ENCODE assay signal across 8 cellular contexts in the genomic region with DNA sequence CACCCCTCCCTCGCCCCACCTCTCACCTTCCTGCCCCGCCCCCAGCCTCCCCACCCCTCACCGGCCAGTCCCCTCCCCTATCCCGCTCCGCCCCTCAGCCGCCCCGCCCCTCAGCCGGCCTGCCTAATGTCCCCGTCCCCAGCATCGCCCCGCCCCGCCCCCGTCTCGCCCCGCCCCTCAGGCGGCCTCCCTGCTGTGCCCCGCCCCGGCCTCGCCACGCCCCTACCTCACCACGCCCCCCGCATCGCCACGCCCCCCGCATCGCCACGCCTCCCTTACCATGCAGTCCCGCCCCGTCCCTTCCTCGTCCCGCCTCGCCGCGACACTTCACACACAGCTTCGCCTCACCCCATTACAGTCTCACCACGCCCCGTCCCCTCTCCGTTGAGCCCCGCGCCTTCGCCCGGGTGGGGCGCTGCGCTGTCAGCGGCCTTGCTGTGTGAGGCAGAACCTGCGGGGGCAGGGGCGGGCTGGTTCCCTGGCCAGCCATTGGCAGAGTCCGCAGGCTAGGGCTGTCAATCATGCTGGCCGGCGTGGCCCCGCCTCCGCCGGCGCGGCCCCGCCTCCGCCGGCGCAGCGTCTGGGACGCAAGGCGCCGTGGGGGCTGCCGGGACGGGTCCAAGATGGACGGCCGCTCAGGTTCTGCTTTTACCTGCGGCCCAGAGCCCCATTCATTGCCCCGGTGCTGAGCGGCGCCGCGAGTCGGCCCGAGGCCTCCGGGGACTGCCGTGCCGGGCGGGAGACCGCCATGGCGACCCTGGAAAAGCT. TPM values are rescaled to one million over a fixed set of nuclear protein-coding genes. Genes with fewer than 3 reads are reported as not detected.
DNase-seq lines count a peak whose midpoint lies in the region; ATAC-seq and TF ChIP-seq lines count a peak whose summit lies in the region.

Gene HTT (plus strand): TSS at position 604 of the 768 bp plus-strand sequence. CDS start 145 bp downstream, at position 749.
Gene HTT-AS (minus strand): TSS at position 461 of the 768 bp plus-strand sequence.

- peak in 3 of 4 donors; percentile 59 to 86 (median 86) for TF ChIP-seq POLR2A in upper lobe of left lung (IDR thresholded peaks at IDR 0.05)

- H3K27me3 ChIP-seq in upper lobe of left lung = no peaks in the 10 kb centered on the region

- peaks cover 20 to 49% (median 23%) of the 10 kb centered on the region in 4 donors for H3K4me1 ChIP-seq in upper lobe of left lung

- H3K4me3 ChIP-seq in upper lobe of left lung = peak within 1 kb of the TSS; percentile 69 to 99 (median 94)

- in situ Hi-C loops in GM13976 (cut with MboI; ENCODE audit: low sequenced_read_pairs, unreplicated experiment) = no loop called here

- no peaks in the 10 kb centered on the region for H3K36me3 ChIP-seq in upper lobe of left lung

- ATAC-seq in HG02852 (IDR thresholded peaks at IDR 0.05; ENCODE audit: unreplicated experiment) (peak; percentile 73), left cardiac atrium (peak; percentile 93), upper lobe of left lung (ENCODE audit: low FRiP score in 2 of 2) (peak; percentile 95 to 97)

- TF ChIP-seq CTCF in GM13976 (IDR thresholded peaks at IDR 0.05; ENCODE audit: borderline replicate concordance, control extremely low read depth, extremely low read depth, insufficient read depth, missing control alignments) = no peak
- peak in 4 of 6 experiments; percentile 29 to 59 (median 54) for TF ChIP-seq CTCF in upper lobe of left lung (IDR thresholded peaks at IDR 0.05)

- DNase-seq in GM13976 (ENCODE audit: low spot score) (peak; percentile 98), NCI-H146 (lab: John Stamatoyannopoulos, UW) (peak; percentile 97), T follicular helper cell (ENCODE audit: low read depth) (peak; percentile 98), amniotic epithelial cell (ENCODE audit: low read depth) (peak; percentile 86), left cardiac atrium (peak; percentile 96), posterior vena cava (ENCODE audit: low spot score) (peak; percentile 99), upper lobe of left lung (peak; percentile 97 to 100)

- no peaks in the 10 kb centered on the region for H3K9me3 ChIP-seq in upper lobe of left lung

- WGBS in upper lobe of left lung, 2 donors = 0 to 1% methylated on average over 14 to 19 of the region's 81 CpGs

- intact Hi-C loops in left cardiac atrium (cut with DNase I) = no loop called here
- intact Hi-C loops in posterior vena cava (cut with DNase I) = no loop called here

- no peak for TF ChIP-seq EP300 in upper lobe of left lung (IDR thresholded peaks at IDR 0.05)

- peak within 1 kb of the TSS; percentile 85 to 96 (median 92) for H3K27ac ChIP-seq in upper lobe of left lung

RNA-seq across cellular contexts. Expression of gene HTT, which starts in this region (rescaled TPM):
- 10 to 100 TPM; 23.2 to 25.2 TPM for total RNA-seq in left cardiac atrium
- 10 to 100 TPM; 47.4 to 49.0 TPM for total RNA-seq in posterior vena cava
- total RNA-seq in upper lobe of left lung = 100 to 1,000 TPM in 2 of 6 donors, 10 to 100 TPM in 4; 55.4 to 170 (median 81.5) TPM

RNA-seq across cellular contexts. Expression of gene HTT-AS, which starts in this region (rescaled TPM):
- total RNA-seq in left cardiac atrium (not detected), posterior vena cava (not detected), upper lobe of left lung (not detected)

Comparison
In these comparisons a context has a peak if more than half of its experiments do, and no peak if none do; other contexts are left out.
1. Peak in every context shown above with its lines: DNase-seq, ATAC-seq, H3K4me3 ChIP-seq and H3K27ac ChIP-seq.